Comparison of ENCODE assay signal across 17 cellular contexts in genomic region chr15:32682569-32682968, GRCh38. TPM values are rescaled to one million over a fixed set of nuclear protein-coding genes. Genes with fewer than 3 reads are reported as not detected.
DNase-seq lines count a peak whose midpoint lies in the region; ATAC-seq and TF ChIP-seq lines count a peak whose summit lies in the region.
"Had no signal": no experiment of that assay in that cellular context is flagged by ENCODE, and none has a peak within 500 bp of the region (broad histone marks: within the 10 kb centered on the region; RNA-seq: fewer than 3 reads in every experiment).

No MANE protein-coding gene starts in this region.

- no peaks in the 10 kb centered on the region for H3K9me3 ChIP-seq in IMR-90 (ENCODE audit: control insufficient read depth, insufficient read depth, low read length)
- no peaks in the 10 kb centered on the region for H3K9me3 ChIP-seq in hepatocyte (ENCODE audit: low read depth)
- no peaks in the 10 kb centered on the region for H3K9me3 ChIP-seq in uterus
- H3K9me3 ChIP-seq: prostate gland had no signal

- peaks cover 0 to 22% of the 10 kb centered on the region in 2 experiments; a peak in 3 of 4 replicates for H3K79me1 ChIP-seq in IMR-90 (ENCODE audit: low read depth in 1 of 2, low read length in 2 of 2)

- H3K18ac ChIP-seq in IMR-90 (ENCODE audit: low read depth, low read length) = peak overlapping the region; percentile 74; the same call in 1 of the 2 replicates

- peak overlapping the region in 1 of 2 experiments; percentile 79; a peak in 2 of 4 replicates for H4K8ac ChIP-seq in IMR-90 (ENCODE audit: low read depth in 2 of 2, low read length in 2 of 2)

- BruUV-seq in IMR-90 (replicated peaks; lab: Mats Ljungman, UMichigan) = no TSS peak

- H3K36me3 ChIP-seq in IMR-90 (ENCODE audit: control insufficient read depth, insufficient read depth, low read length) = no peaks in the 10 kb centered on the region
- H3K36me3 ChIP-seq in hepatocyte (replicated peaks; ENCODE audit: insufficient read depth, low read depth) = no peaks in the 10 kb centered on the region
- H3K36me3 ChIP-seq in uterus = no peaks in the 10 kb centered on the region
- H3K36me3 ChIP-seq: prostate gland had no signal

- dilution Hi-C loops in IMR-90 (cut with HindIII; ENCODE audit: low sequenced_read_pairs, unreplicated experiment) = no loop called here

- in situ Hi-C loops in IMR-90 (cut with MboI; ENCODE audit: low sequenced_read_pairs) (loop anchor here (5.0 kb wide), 1 partner anchor 35 kb away; the partner anchor contains the start of gene GREM1), astrocyte of the spinal cord (cut with HindIII; ENCODE audit: low sequenced_read_pairs) (no loop called here)

- H4K20me1 ChIP-seq in IMR-90 (ENCODE audit: insufficient read depth, low read length) = no peaks in the 10 kb centered on the region
- H4K20me1 ChIP-seq in hepatocyte (ENCODE audit: insufficient read depth, poor library complexity, severe bottlenecking) = no peaks in the 10 kb centered on the region

- H3K4me3 ChIP-seq in IMR-90 (ENCODE audit: insufficient read depth, low read depth, low read length) (no peak overlapping the region), astrocyte of the spinal cord (ENCODE audit: low read depth, low read length) (no peak overlapping the region), hepatocyte (no peak overlapping the region), uterus (no peak overlapping the region)
- H3K4me3 ChIP-seq: lung, prostate gland had no signal

- H3K9me2 ChIP-seq in hepatocyte (replicated peaks; ENCODE audit: insufficient read depth) = no peaks in the 10 kb centered on the region

- H4K5ac ChIP-seq in IMR-90 (ENCODE audit: low read depth, low read length) = peak overlapping the region; percentile 82

- no peak overlapping the region for H3K9ac ChIP-seq in IMR-90 (ENCODE audit: low read depth, low read length)
- H3K9ac ChIP-seq: KMS-11 had no signal

- H3K23ac ChIP-seq in IMR-90 (ENCODE audit: low read depth, low read length) = peak overlapping the region; percentile 78; the same call in 1 of the 2 replicates

- H3K27ac Mint-ChIP-seq in progenitor cell of endocrine pancreas = no peak overlapping the region

- peaks cover 7% of the 10 kb centered on the region for H3K9me3 Mint-ChIP-seq in progenitor cell of endocrine pancreas (ENCODE audit: low read depth)

- no CpG with 5 or more reads among the region's 3 CpGs for WGBS in IMR-90 (ENCODE audit: extremely low coverage in 2 of 2, insufficient read length in 1 of 2), 2 experiments
- WGBS in hepatocyte (ENCODE audit: low lambda C conversion rate, missing lambda C conversion rate) = 91% methylated on average over 3 of the region's 3 CpGs

- H2BK20ac ChIP-seq in IMR-90 (ENCODE audit: low read depth, low read length) = peak overlapping the region; percentile 94

- DNase-seq in IMR-90 (peak; percentile 95), astrocyte of the spinal cord (ENCODE audit: low read depth, low spot score) (peak; percentile 84), hepatocyte (ENCODE audit: low spot score) (peak; percentile 24), uterus (no peak), iPS-NIHi7 (ENCODE audit: extremely low spot score) (no peak), progenitor cell of endocrine pancreas (ENCODE audit: low spot score, unreplicated experiment) (no peak), NCI-H187 (lab: John Stamatoyannopoulos, UW) (no peak)
- DNase-seq: cerebellar nuclear complex, DMS79 treated with DMSO at 0.1 percent for 48 hours, glutamatergic neuron, NCI-H446, SHP77 treated with DMSO at 0.1 percent for 48 hours had no signal

- H3K4me1 ChIP-seq in IMR-90 (ENCODE audit: control insufficient read depth, insufficient read depth, low read length) (peaks cover 16% of the 10 kb centered on the region), hepatocyte (ENCODE audit: insufficient read depth) (peaks cover 4% of the 10 kb centered on the region), uterus (peaks cover 0 to 6% of the 10 kb centered on the region in 2 donors)
- H3K4me1 ChIP-seq: prostate gland had no signal

- H3K9me1 ChIP-seq in IMR-90 (ENCODE audit: insufficient read depth, low read length) = peaks cover 17% of the 10 kb centered on the region

- H3K4me1 Mint-ChIP-seq in progenitor cell of endocrine pancreas (ENCODE audit: low read depth) = peaks cover 4% of the 10 kb centered on the region

- POLR2A ChIA-PET in IMR-90 (lab: Charles Lee; ENCODE audit: unreplicated experiment) = no interaction called here

- peak overlapping the region; percentile 98; the same call in 2 of the 3 replicates for H2BK15ac ChIP-seq in IMR-90 (ENCODE audit: low read depth, low read length)

- H2AFZ ChIP-seq in IMR-90 (replicated peaks; ENCODE audit: low read length, poor library complexity) (no peak overlapping the region), hepatocyte (no peak overlapping the region)

- H2BK5ac ChIP-seq in IMR-90 (ENCODE audit: low read depth, low read length, poor library complexity, severe bottlenecking) = peak overlapping the region; percentile 82

- CTCF ChIA-PET in IMR-90 (lab: Yijun Ruan, JAX) = interaction anchor here (0.9 to 1.4 kb wide), 2 partner anchors 19 to 24 kb away, joined by 3 read pairs; no protein-coding TSS in a partner anchor

- H3K56ac ChIP-seq in IMR-90 (ENCODE audit: extremely low read depth, insufficient read depth, low read length) = peak overlapping the region; percentile 16; the same call in 1 of the 2 replicates

- H2AK5ac ChIP-seq in IMR-90 (ENCODE audit: low read depth, low read length) = peak overlapping the region; percentile 69; the same call in 1 of the 2 replicates

- H3K4ac ChIP-seq in IMR-90 (ENCODE audit: low read depth, low read length) = peak overlapping the region; percentile 74

- intact Hi-C loops in IMR-90 (cut with micrococcal nuclease) = no loop called here
- intact Hi-C loops in uterus (cut with DNase I; ENCODE audit: low total_unique reads) = no loop called here

- TF ChIP-seq CTCF in IMR-90 (conservative IDR thresholded peaks at IDR 0.05; ENCODE audit: low read depth, low read length) = no peak
- TF ChIP-seq CTCF in astrocyte of the spinal cord (IDR thresholded peaks at IDR 0.05; ENCODE audit: low read depth, low read length) = no peak
- TF ChIP-seq CTCF in hepatocyte (IDR thresholded peaks at IDR 0.05; ENCODE audit: poor library complexity) = no peak
- no peak for TF ChIP-seq CTCF in uterus (IDR thresholded peaks at IDR 0.05)
- TF ChIP-seq CTCF in progenitor cell of endocrine pancreas (IDR thresholded peaks at IDR 0.05; ENCODE audit: unreplicated experiment) = no peak

- H3K4me2 ChIP-seq in IMR-90 (ENCODE audit: low read depth, low read length) (peak overlapping the region; percentile 79), hepatocyte (no peak overlapping the region)
- H3K4me2 ChIP-seq: KMS-11 had no signal

- H3K14ac ChIP-seq in IMR-90 (replicated peaks; ENCODE audit: low read depth, low read length) = peak overlapping the region; percentile 94

- peak; percentile 49; the same call in 1 of the 2 replicates for TF ChIP-seq POLR2A in IMR-90 (IDR thresholded peaks at IDR 0.05; ENCODE audit: low read depth, low read length)
- TF ChIP-seq POLR2A in uterus (IDR thresholded peaks at IDR 0.05) = no peak

- peak overlapping the region; percentile 64 for H4K91ac ChIP-seq in IMR-90 (ENCODE audit: insufficient read depth, low read depth, low read length)

- H3K27me3 Mint-ChIP-seq in progenitor cell of endocrine pancreas = no peaks in the 10 kb centered on the region

- H3K36me3 Mint-ChIP-seq in progenitor cell of endocrine pancreas (ENCODE audit: insufficient read depth) = peaks cover 3% of the 10 kb centered on the region

- ATAC-seq in IMR-90 (ENCODE audit: low read depth) (peak; percentile 79), HG02678 (IDR thresholded peaks at IDR 0.05; ENCODE audit: unreplicated experiment) (no peak)
- ATAC-seq: activated CD4-positive, CD25-positive, alpha-beta regulatory T cell treated with anti-CD3 and anti-CD28 coated beads, Interleukin-2, amount 50 U/mL, for 24 hours had no signal

- no peaks in the 10 kb centered on the region for H3K79me2 ChIP-seq in hepatocyte

- TF ChIP-seq RAD21 in IMR-90 (IDR thresholded peaks at IDR 0.05; ENCODE audit: low read length) = no peak

- H3K27me3 ChIP-seq in IMR-90 (ENCODE audit: control insufficient read depth, insufficient read depth, low read length) (no peaks in the 10 kb centered on the region), hepatocyte (no peaks in the 10 kb centered on the region), uterus (no peaks in the 10 kb centered on the region)

- H3K27ac ChIP-seq in IMR-90 (ENCODE audit: insufficient read depth, low read length) (peak overlapping the region; percentile 53), hepatocyte (no peak overlapping the region), uterus (peak overlapping the region; percentile 8 to 19)
- H3K27ac ChIP-seq: KMS-11, prostate gland had no signal

- H2BK120ac ChIP-seq in IMR-90 (ENCODE audit: low read depth, low read length) = peak overlapping the region; percentile 90

- H2AK9ac ChIP-seq in IMR-90 (replicated peaks; ENCODE audit: low read depth, low read length, poor library complexity) = peak overlapping the region; percentile 21

- H3K4me3 Mint-ChIP-seq in progenitor cell of endocrine pancreas (ENCODE audit: low read depth) = no peak overlapping the region

TF ChIP-seq in IMR-90, 13 proteins besides CTCF, POLR2A, EP300 and RAD21:
- TF ChIP-seq MAFK (IDR thresholded peaks at IDR 0.05; ENCODE audit: low read depth, low read length) (peak; percentile 10; the same call in 1 of the 2 replicates), BHLHE40 (IDR thresholded peaks at IDR 0.05; ENCODE audit: low read depth, low read length) (0 out of 2 replicates have a peak, but pooled peaks have one; percentile 14), FOS (IDR thresholded peaks at IDR 0.05; ENCODE audit: low read depth, low read length) (peak; percentile 62), CEBPB (IDR thresholded peaks at IDR 0.05; ENCODE audit: low read depth, low read length) (peak; percentile 100), NFE2L2 (IDR thresholded peaks at IDR 0.05; ENCODE audit: low read depth, low read length) (no peak)

RNA-seq across cellular contexts. Expression of gene GREM1, which starts 35.2 kb away (rescaled TPM):
- 848 and 1,032 TPM in 2 replicates for total RNA-seq in IMR-90 (2012; rRNA removed)
- polyA plus RNA-seq in IMR-90 (2012; rRNA removed) = 852 and 1,130 TPM in 2 replicates
- 185 and 289 TPM in 2 replicates for polyA plus RNA-seq in IMR-90 (2012; cell fraction: cytosol; rRNA removed)
- polyA plus RNA-seq in IMR-90 (2012; cell fraction: nucleus; rRNA removed; ENCODE audit: low replicate concordance) = 59.3 and 362 TPM in 2 replicates
- total RNA-seq in hepatocyte = 4.5 and 5.7 TPM in 2 replicates
- polyA plus RNA-seq in hepatocyte = 1.5 and 3.1 TPM in 2 replicates
- 1 to 10 TPM in 3 of 4 donors, under 1 TPM in 1; 0.88 to 5.4 (median 5.2) TPM for total RNA-seq in uterus
- total RNA-seq in progenitor cell of endocrine pancreas = 0.17 and 0.29 TPM in 2 replicates

RNA-seq across cellular contexts. Expression of gene SCG5, which starts 41.1 kb away (rescaled TPM):
- total RNA-seq in IMR-90 (2012; rRNA removed) (7.9 and 8.3 TPM in 2 replicates), hepatocyte (2.0 and 5.2 TPM in 2 replicates), uterus (10 to 100 TPM in 1 of 4 donors, 1 to 10 TPM in 1, not detected in 2; 1.4 to 42.2 TPM), progenitor cell of endocrine pancreas (18.2 and 19.4 TPM in 2 replicates)
- polyA plus RNA-seq in IMR-90 (2012; rRNA removed) (15.6 and 16.8 TPM in 2 replicates), hepatocyte (3.5 and 9.8 TPM in 2 replicates)
- polyA plus RNA-seq in IMR-90 (2012; cell fraction: cytosol; rRNA removed) = 12.1 and 13.8 TPM in 2 replicates
- 4.1 and 8.2 TPM in 2 replicates for polyA plus RNA-seq in IMR-90 (2012; cell fraction: nucleus; rRNA removed; ENCODE audit: low replicate concordance)

Comparison
In these comparisons a context has a peak if more than half of its experiments do, and no peak if none do; other contexts are left out.
1. DNase-seq: peak in IMR-90 (single experiment), astrocyte of the spinal cord (single experiment) and hepatocyte (single experiment); none in uterus (0 of 2), iPS-NIHi7 (single experiment), progenitor cell of endocrine pancreas (single experiment) and NCI-H187 (0 of 2).
2. RNA of gene GREM1, which starts 35.2 kb away (total RNA-seq): 848 to 1,032 TPM in IMR-90; 4.5 to 5.7 TPM in hepatocyte, 0.88 to 5.4 TPM in uterus and 0.17 to 0.29 TPM in progenitor cell of endocrine pancreas; every median in the first group is over 100 times any median in the second.